8 cellular contexts compared by ENCODE assay signal in genomic region chr5:134411546-134412266, GRCh38. TPM values are rescaled to one million over a fixed set of nuclear protein-coding genes. Genes with fewer than 3 reads are reported as not detected.
DNase-seq lines count a peak whose midpoint lies in the region; TF ChIP-seq lines count a peak whose summit lies in the region.

Gene CDKN2AIPNL, minus strand, starts transcription at chr5:134411881. Its CDS starts 27 bp downstream, at chr5:134411854.

- CTCF ChIA-PET in RWPE1 (lab: Yijun Ruan, JAX) = interaction anchor here (0.5 to 3.5 kb wide), 23 partner anchors 8 to 1619 kb away, joined by 3 to 34 read pairs (median 4); partner anchors contain the start of gene JADE2

- H4K20me1 ChIP-seq in GM23248 (ENCODE audit: insufficient read depth) = no peaks in the 10 kb centered on the region

- H3K4me1 ChIP-seq in GM23248 (ENCODE audit: insufficient read depth) = peaks cover 16% of the 10 kb centered on the region; the same call in 1 of the 2 replicates

- peaks cover 34% of the 10 kb centered on the region for H3K79me2 ChIP-seq in GM23248 (ENCODE audit: insufficient read depth)

- peak within 1 kb of the TSS; percentile 80 for H3K9ac ChIP-seq in GM23248

- 0 out of 2 replicates have a peak, but pooled peaks cover 2% of the 10 kb centered on the region for H3F3A ChIP-seq in GM23248 (ENCODE audit: insufficient read depth)

- H3K27me3 ChIP-seq in GM23248 (replicated peaks; ENCODE audit: insufficient read depth) = no peaks in the 10 kb centered on the region

- H3K4me2 ChIP-seq in GM23248 (ENCODE audit: unreplicated experiment) = peak within 1 kb of the TSS; percentile 80

- peaks cover 9% of the 10 kb centered on the region for H3K36me3 Mint-ChIP-seq in nephron (ENCODE audit: low read depth)
- peaks cover 15% of the 10 kb centered on the region for H3K36me3 Mint-ChIP-seq in stimulated activated naive CD8-positive, alpha-beta T cell treated with anti-CD3 and anti-CD28 coated beads, Interleukin-15, Interleukin-2, amounts not matched to agents 100 ng/mL and 50 ng/mL, for 24 hours (ENCODE audit: low read depth)

- in situ Hi-C loops in GM23248 (cut with MboI) = no loop called here

- H2AFZ ChIP-seq in GM23248 = peak within 1 kb of the TSS; percentile 86

- peak within 1 kb of the TSS; percentile 37 to 78 (median 64) for H3K27ac Mint-ChIP-seq in nephron
- H3K27ac Mint-ChIP-seq in stimulated activated naive CD8-positive, alpha-beta T cell treated with anti-CD3 and anti-CD28 coated beads, Interleukin-15, Interleukin-2, amounts not matched to agents 100 ng/mL and 50 ng/mL, for 24 hours = peak within 1 kb of the TSS; percentile 80

- no peaks in the 10 kb centered on the region for H3K27me3 Mint-ChIP-seq in nephron (ENCODE audit: low read depth)
- no peaks in the 10 kb centered on the region for H3K27me3 Mint-ChIP-seq in stimulated activated naive CD8-positive, alpha-beta T cell treated with anti-CD3 and anti-CD28 coated beads, Interleukin-15, Interleukin-2, amounts not matched to agents 100 ng/mL and 50 ng/mL, for 24 hours

- H3K9me2 ChIP-seq in GM23248 (ENCODE audit: insufficient read depth) = no peaks in the 10 kb centered on the region

- POLR2A ChIA-PET in RWPE1 (lab: Yijun Ruan, JAX; ENCODE audit: low non-redundant PET) = interaction anchor here (0.7 to 1.5 kb wide), 6 partner anchors 24 to 114 kb away, joined by 3 to 6 read pairs (median 3); partner anchors contain the start of gene UBE2B

- no peaks in the 10 kb centered on the region for H3K9me3 ChIP-seq in GM23248 (ENCODE audit: low read depth)

- WGBS in GM23248 (ENCODE audit: low coverage in 1 of 2, low lambda C conversion rate in 2 of 2, missing lambda C conversion rate in 2 of 2), 2 experiments = 2% methylated on average over 22 to 47 of the region's 61 CpGs

- H3K27ac ChIP-seq in GM23248 (no peak within 1 kb of the TSS; the same call in 1 of the 2 replicates), RWPE1 (peak within 1 kb of the TSS; percentile 80)

- peaks cover 17% of the 10 kb centered on the region for H3K4me1 Mint-ChIP-seq in nephron
- H3K4me1 Mint-ChIP-seq in stimulated activated naive CD8-positive, alpha-beta T cell treated with anti-CD3 and anti-CD28 coated beads, Interleukin-15, Interleukin-2, amounts not matched to agents 100 ng/mL and 50 ng/mL, for 24 hours (ENCODE audit: low read depth) = peaks cover 46% of the 10 kb centered on the region

- peak within 1 kb of the TSS; percentile 87 for H3K4me3 ChIP-seq in GM23248

- peak within 1 kb of the TSS; percentile 96 to 97 (median 96) for H3K4me3 Mint-ChIP-seq in nephron
- peak within 1 kb of the TSS; percentile 96 for H3K4me3 Mint-ChIP-seq in stimulated activated naive CD8-positive, alpha-beta T cell treated with anti-CD3 and anti-CD28 coated beads, Interleukin-15, Interleukin-2, amounts not matched to agents 100 ng/mL and 50 ng/mL, for 24 hours

- peak; percentile 95 for TF ChIP-seq CTCF in RWPE1 (conservative IDR thresholded peaks at IDR 0.05; ENCODE audit: low read depth)
- TF ChIP-seq CTCF in nephron (IDR thresholded peaks at IDR 0.05; ENCODE audit: unreplicated experiment in 3 of 3) = peak; percentile 63 to 72 (median 66)

- peaks cover 5% of the 10 kb centered on the region; the same call in 1 of the 2 replicates for H3K36me3 ChIP-seq in GM23248 (ENCODE audit: low read depth)

- no peaks in the 10 kb centered on the region for H3K9me3 Mint-ChIP-seq in nephron
- H3K9me3 Mint-ChIP-seq in stimulated activated naive CD8-positive, alpha-beta T cell treated with anti-CD3 and anti-CD28 coated beads, Interleukin-15, Interleukin-2, amounts not matched to agents 100 ng/mL and 50 ng/mL, for 24 hours = no peaks in the 10 kb centered on the region

- DNase-seq in ELF-1 (ENCODE audit: low read depth, low spot score) (peak; percentile 91), GM23248 (peak; percentile 95), Kasumi-1 (lab: John Stamatoyannopoulos, UW) (peak; percentile 83 to 84), RWPE1 (ENCODE audit: low spot score) (peak; percentile 96), fibroblast of peridontal ligament (ENCODE audit: extremely low read depth) (peak; percentile 78)
- peak; percentile 85 for DNase-seq in activated T-helper 9 cell treated with anti-CD3 and anti-CD28 coated beads, Interleukin-2, amount 50 U/mL, for 16 hours (ENCODE audit: low read depth)

RNA-seq across cellular contexts. Expression of gene CDKN2AIPNL, which starts in this region (rescaled TPM):
- 22.1 and 26.0 TPM in 2 replicates for total RNA-seq in GM23248 (2014; rRNA removed; shearing (Covaris generic))
- polyA plus RNA-seq in GM23248 (2016; fragmentation: Nextera tagmentation; extraction: Ambion mirVana) = 36.1 and 39.9 TPM in 2 replicates
